10 cellular contexts compared by ENCODE assay signal in the genomic region with DNA sequence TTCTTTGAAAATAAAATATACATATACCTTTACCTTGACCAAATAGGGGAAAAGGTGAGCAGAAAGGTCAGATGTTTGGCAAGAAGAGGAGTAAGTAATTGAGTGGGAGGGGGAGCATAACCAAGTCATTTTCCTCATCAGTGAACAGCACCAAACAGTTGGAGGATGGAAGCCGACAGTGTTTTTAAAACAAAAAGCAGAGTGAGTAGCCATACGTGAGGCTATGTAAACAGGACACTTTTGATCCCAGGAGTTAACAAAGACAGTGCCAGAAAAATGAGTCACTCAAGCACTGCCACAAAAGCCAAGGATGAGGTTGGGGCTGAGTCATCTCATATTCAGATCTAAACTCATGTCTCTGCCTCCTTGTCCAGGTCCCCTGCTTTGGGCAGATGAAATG.
DNase-seq lines count a peak whose midpoint lies in the region; ATAC-seq and TF ChIP-seq lines count a peak whose summit lies in the region.
"Had no signal": no experiment of that assay in that cellular context is flagged by ENCODE, and none has a peak within 500 bp of the region (broad histone marks: within the 10 kb centered on the region; RNA-seq: fewer than 3 reads in every experiment).

No MANE protein-coding gene starts in this region.

- H4K20me1 ChIP-seq in HCT116 (ENCODE audit: insufficient read depth) = no peaks in the 10 kb centered on the region

- no peaks in the 10 kb centered on the region for H3K79me2 ChIP-seq in HCT116 (ENCODE audit: insufficient read depth, low read length)

- H2AFZ ChIP-seq in HCT116 (ENCODE audit: low read depth, low read length, poor library complexity, severe bottlenecking) = peak overlapping the region; percentile 44

- intact Hi-C loops in HCT116 (cut with micrococcal nuclease) = no loop called here

- no peaks in the 10 kb centered on the region for H3K36me3 ChIP-seq in HCT116 (ENCODE audit: control insufficient read depth in 1 of 2, insufficient read depth in 2 of 2, low read length in 2 of 2)

- RAD21 ChIA-PET in HCT116 (lab: Charles Lee; ENCODE audit: low non-redundant PET in 1 of 2, low total read pairs in 2 of 2, uncharacterized antibody in 2 of 2, unreplicated experiment in 2 of 2) = no interaction called here

- H3K9me3 ChIP-seq in HCT116 (ENCODE audit: control insufficient read depth in 1 of 2, insufficient read depth in 1 of 2, low read depth in 1 of 2, low read length in 2 of 2) = no peaks in the 10 kb centered on the region

- CTCF ChIA-PET in HCT116 (lab: Charles Lee) = no interaction called here
- CTCF ChIA-PET in RWPE1 (lab: Yijun Ruan, JAX) = interaction anchor here (0.5 kb wide), 1 partner anchor 942 kb away, joined by 3 read pairs; no protein-coding TSS in a partner anchor

- POLR2A ChIA-PET in HCT116 (lab: Charles Lee) = no interaction called here
- POLR2A ChIA-PET in RWPE1 (lab: Yijun Ruan, JAX; ENCODE audit: low non-redundant PET) = no interaction called here

- ATAC-seq in HCT116 (peak; percentile 94), GM18858 (IDR thresholded peaks at IDR 0.05; ENCODE audit: unreplicated experiment) (no peak), HG02623 (IDR thresholded peaks at IDR 0.05; ENCODE audit: unreplicated experiment) (no peak)

- no peak for TF ChIP-seq POLR2A in HCT116 (IDR thresholded peaks at IDR 0.05; ENCODE audit: borderline replicate concordance, extremely low read depth, insufficient read depth, insufficient read length)

- no peak for TF ChIP-seq RAD21 in HCT116 (IDR thresholded peaks at IDR 0.05; ENCODE audit: low read depth)

- no TSS peak for BruUV-seq in HCT116 (replicated peaks; lab: Mats Ljungman, UMichigan)

- peaks cover 21 to 31% of the 10 kb centered on the region in 2 experiments for H3K4me1 ChIP-seq in HCT116 (ENCODE audit: control insufficient read depth in 1 of 2, insufficient read depth in 2 of 2, low read length in 2 of 2)

- DNase-seq in HCT116 (ENCODE audit: low read depth, low spot score) = peak; percentile 81
- peak; percentile 83 for DNase-seq in RWPE1 (ENCODE audit: low spot score)
- peak; percentile 94 for DNase-seq in fibroblast of peridontal ligament (ENCODE audit: extremely low read depth)
- peak; percentile 90 for DNase-seq in skeletal muscle cell (ENCODE audit: low read depth)
- DNase-seq in activated T-cell treated with anti-CD3 and anti-CD28 coated beads, Interleukin-2, amount 50 U/mL, for 48 hours = no peak
- DNase-seq in stimulated activated CD4-positive, alpha-beta T cell treated with anti-CD3 and anti-CD28 coated beads, Interleukin-12 subunit alpha, Interleukin-12 subunit beta, amount 100 ng/mL, for 4 hours = no peak
- DNase-seq: head of caudate nucleus, SIG-M5 had no signal

- H3K4me3 ChIP-seq in HCT116 (replicated peaks in 1 of 2; ENCODE audit: low read depth in 1 of 2, low read length in 2 of 2) (peak overlapping the region in 1 of 2 experiments; percentile 18; a peak in 1 of 4 replicates), skeletal muscle cell (ENCODE audit: low read depth, low read length) (no peak overlapping the region)

- H3K4me2 ChIP-seq in HCT116 (ENCODE audit: low read length) = peak overlapping the region; percentile 67

- H3K27me3 ChIP-seq in HCT116 (ENCODE audit: insufficient read depth, low read length) = no peaks in the 10 kb centered on the region

- H3K27ac ChIP-seq in HCT116 (ENCODE audit: low read depth, low read length) (no peak overlapping the region), RWPE1 (no peak overlapping the region)

- TF ChIP-seq CTCF in HCT116 (IDR thresholded peaks at IDR 0.05 in 2 of 3, conservative IDR thresholded peaks at IDR 0.05 in 1 of 3; ENCODE audit: borderline replicate concordance in 1 of 3, insufficient read depth in 1 of 3, low read depth in 2 of 3, low read length in 2 of 3) (no peak), RWPE1 (conservative IDR thresholded peaks at IDR 0.05; ENCODE audit: low read depth) (no peak)

- no peak overlapping the region for H3K9ac ChIP-seq in HCT116 (ENCODE audit: low read length)

- H3K9me2 ChIP-seq in HCT116 (ENCODE audit: insufficient read depth) = no peaks in the 10 kb centered on the region

TF ChIP-seq in HCT116, 20 proteins besides CTCF, POLR2A, EP300 and RAD21:
- peak; percentile 96 for TF ChIP-seq FOSL1 (IDR thresholded peaks at IDR 0.05; ENCODE audit: low read depth)
- peak; percentile 28; the same call in 1 of the 2 replicates for TF ChIP-seq EGR1 (IDR thresholded peaks at IDR 0.05; ENCODE audit: low read depth)
- no peak for TF ChIP-seq EZH2 (IDR thresholded peaks at IDR 0.05)
- TF ChIP-seq YY1 (IDR thresholded peaks at IDR 0.05; ENCODE audit: extremely low read depth, insufficient replicate concordance, low read depth, low read length) = peak; percentile 60
- no peak for TF ChIP-seq ELF1 (IDR thresholded peaks at IDR 0.05; ENCODE audit: borderline replicate concordance, low read depth)
- TF ChIP-seq, protein P1, sequence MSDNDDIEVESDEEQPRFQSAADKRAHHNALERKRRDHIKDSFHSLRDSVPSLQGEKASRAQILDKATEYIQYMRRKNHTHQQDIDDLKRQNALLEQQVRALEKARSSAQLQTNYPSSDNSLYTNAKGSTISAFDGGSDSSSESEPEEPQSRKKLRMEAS (IDR thresholded peaks at IDR 0.05) = peak; percentile 56
- no peak; the same call in 1 of the 2 replicates for TF ChIP-seq CEBPB (IDR thresholded peaks at IDR 0.05; ENCODE audit: low read depth)
- TF ChIP-seq ZNF274 (IDR thresholded peaks at IDR 0.05; ENCODE audit: low read depth, low read length) = no peak
- peak; percentile 94 for TF ChIP-seq CBX3 (IDR thresholded peaks at IDR 0.05; ENCODE audit: low read depth)
- TF ChIP-seq ZFX (IDR thresholded peaks at IDR 0.05) = no peak
- TF ChIP-seq TCF7L2 (IDR thresholded peaks at IDR 0.05; ENCODE audit: borderline replicate concordance, extremely low read depth, insufficient read depth, insufficient read length) = peak; percentile 99
- TF ChIP-seq SP1 (IDR thresholded peaks at IDR 0.05; ENCODE audit: low read depth) = peak; percentile 88
- TF ChIP-seq, protein P2, sequence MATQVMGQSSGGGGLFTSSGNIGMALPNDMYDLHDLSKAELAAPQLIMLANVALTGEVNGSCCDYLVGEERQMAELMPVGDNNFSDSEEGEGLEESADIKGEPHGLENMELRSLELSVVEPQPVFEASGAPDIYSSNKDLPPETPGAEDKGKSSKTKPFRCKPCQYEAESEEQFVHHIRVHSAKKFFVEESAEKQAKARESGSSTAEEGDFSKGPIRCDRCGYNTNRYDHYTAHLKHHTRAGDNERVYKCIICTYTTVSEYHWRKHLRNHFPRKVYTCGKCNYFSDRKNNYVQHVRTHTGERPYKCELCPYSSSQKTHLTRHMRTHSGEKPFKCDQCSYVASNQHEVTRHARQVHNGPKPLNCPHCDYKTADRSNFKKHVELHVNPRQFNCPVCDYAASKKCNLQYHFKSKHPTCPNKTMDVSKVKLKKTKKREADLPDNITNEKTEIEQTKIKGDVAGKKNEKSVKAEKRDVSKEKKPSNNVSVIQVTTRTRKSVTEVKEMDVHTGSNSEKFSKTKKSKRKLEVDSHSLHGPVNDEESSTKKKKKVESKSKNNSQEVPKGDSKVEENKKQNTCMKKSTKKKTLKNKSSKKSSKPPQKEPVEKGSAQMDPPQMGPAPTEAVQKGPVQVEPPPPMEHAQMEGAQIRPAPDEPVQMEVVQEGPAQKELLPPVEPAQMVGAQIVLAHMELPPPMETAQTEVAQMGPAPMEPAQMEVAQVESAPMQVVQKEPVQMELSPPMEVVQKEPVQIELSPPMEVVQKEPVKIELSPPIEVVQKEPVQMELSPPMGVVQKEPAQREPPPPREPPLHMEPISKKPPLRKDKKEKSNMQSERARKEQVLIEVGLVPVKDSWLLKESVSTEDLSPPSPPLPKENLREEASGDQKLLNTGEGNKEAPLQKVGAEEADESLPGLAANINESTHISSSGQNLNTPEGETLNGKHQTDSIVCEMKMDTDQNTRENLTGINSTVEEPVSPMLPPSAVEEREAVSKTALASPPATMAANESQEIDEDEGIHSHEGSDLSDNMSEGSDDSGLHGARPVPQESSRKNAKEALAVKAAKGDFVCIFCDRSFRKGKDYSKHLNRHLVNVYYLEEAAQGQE (IDR thresholded peaks at IDR 0.05; ENCODE audit: low read depth) = no peak
- TF ChIP-seq POLR2AphosphoS5 (IDR thresholded peaks at IDR 0.05; ENCODE audit: low read depth, low read length) = 0 out of 2 replicates have a peak, but pooled peaks have one; percentile 43
- peak; percentile 83 for TF ChIP-seq SRF (IDR thresholded peaks at IDR 0.05; ENCODE audit: low read depth)
- TF ChIP-seq, protein P3, sequence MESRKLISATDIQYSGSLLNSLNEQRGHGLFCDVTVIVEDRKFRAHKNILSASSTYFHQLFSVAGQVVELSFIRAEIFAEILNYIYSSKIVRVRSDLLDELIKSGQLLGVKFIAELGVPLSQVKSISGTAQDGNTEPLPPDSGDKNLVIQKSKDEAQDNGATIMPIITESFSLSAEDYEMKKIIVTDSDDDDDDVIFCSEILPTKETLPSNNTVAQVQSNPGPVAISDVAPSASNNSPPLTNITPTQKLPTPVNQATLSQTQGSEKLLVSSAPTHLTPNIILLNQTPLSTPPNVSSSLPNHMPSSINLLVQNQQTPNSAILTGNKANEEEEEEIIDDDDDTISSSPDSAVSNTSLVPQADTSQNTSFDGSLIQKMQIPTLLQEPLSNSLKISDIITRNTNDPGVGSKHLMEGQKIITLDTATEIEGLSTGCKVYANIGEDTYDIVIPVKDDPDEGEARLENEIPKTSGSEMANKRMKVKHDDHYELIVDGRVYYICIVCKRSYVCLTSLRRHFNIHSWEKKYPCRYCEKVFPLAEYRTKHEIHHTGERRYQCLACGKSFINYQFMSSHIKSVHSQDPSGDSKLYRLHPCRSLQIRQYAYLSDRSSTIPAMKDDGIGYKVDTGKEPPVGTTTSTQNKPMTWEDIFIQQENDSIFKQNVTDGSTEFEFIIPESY (IDR thresholded peaks at IDR 0.05; ENCODE audit: extremely low read depth, insufficient replicate concordance, low read length) = peak; percentile 34
- TF ChIP-seq, protein P4, sequence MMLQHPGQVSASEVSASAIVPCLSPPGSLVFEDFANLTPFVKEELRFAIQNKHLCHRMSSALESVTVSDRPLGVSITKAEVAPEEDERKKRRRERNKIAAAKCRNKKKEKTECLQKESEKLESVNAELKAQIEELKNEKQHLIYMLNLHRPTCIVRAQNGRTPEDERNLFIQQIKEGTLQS (IDR thresholded peaks at IDR 0.05) = no peak
- no peak for TF ChIP-seq EZH2phosphoT487 (IDR thresholded peaks at IDR 0.05; ENCODE audit: borderline replicate concordance)
- TF ChIP-seq SIN3A (IDR thresholded peaks at IDR 0.05; ENCODE audit: low read depth) = peak; percentile 56; the same call in 1 of the 2 replicates
- peak; percentile 98 for TF ChIP-seq JUND (IDR thresholded peaks at IDR 0.05)
TF ChIP-seq in HCT116: peak in this region for 12.

Comparison
In these comparisons a context has a peak if more than half of its experiments do, and no peak if none do; other contexts are left out.
1. DNase-seq: peak in HCT116 (single experiment), RWPE1 (single experiment), fibroblast of peridontal ligament (single experiment) and skeletal muscle cell (single experiment); none in activated T-cell treated with anti-CD3 and anti-CD28 coated beads, Interleukin-2, amount 50 U/mL, for 48 hours (0 of 2) and stimulated activated CD4-positive, alpha-beta T cell treated with anti-CD3 and anti-CD28 coated beads, Interleukin-12 subunit alpha, Interleukin-12 subunit beta, amount 100 ng/mL, for 4 hours (single experiment).